Comparison of ENCODE assay signal across 19 cellular contexts in genomic region chr17:22300731-22301352, GRCh38.
"Had no signal": no experiment of that assay in that cellular context is flagged by ENCODE, and none has a peak within 500 bp of the region (broad histone marks: within the 10 kb centered on the region; RNA-seq: fewer than 3 reads in every experiment).

No MANE protein-coding gene starts in this region.

- H3K4me2 ChIP-seq: KMS-11, PC-9 had no signal

- ATAC-seq: activated T-cell treated with anti-CD3 and anti-CD28 coated beads, Interleukin-2, amount 50 U/mL, for 4 hours; T-cell had no signal

- H3K27ac ChIP-seq: KMS-11, PC-9, VCaP had no signal

- H2AFZ ChIP-seq: PC-9 had no signal

- DNase-seq: activated CD4-positive, alpha-beta memory T cell treated with anti-CD3 and anti-CD28 coated beads for 36 hours; activated CD4-positive, alpha-beta T cell treated with anti-CD3 and anti-CD28 coated beads, Interleukin-2, amount 10 ng/mL, durations not matched to agents 7 days and 5 days; activated CD4-positive, CD25-positive, alpha-beta regulatory T cell; activated CD8-positive, alpha-beta memory T cell treated with anti-CD3 and anti-CD28 coated beads for 24 hours; activated gamma-delta T cell; activated naive CD4-positive, alpha-beta T cell treated with anti-CD3 and anti-CD28 coated beads for 36 hours; activated T-cell treated with anti-CD3 and anti-CD28 coated beads, Interleukin-2, amount 50 U/mL, for 4 hours; amygdala; NCI-H1092; NCI-H2029 treated with DMSO at 0.1 percent for 48 hours; NCI-H2171; NCI-H2227 treated with DMSO at 0.1 percent for 48 hours; NCI-H526; PC-9; SHP77 treated with DMSO at 0.1 percent for 48 hours; T-cell had no signal

- H3K4me3 ChIP-seq: PC-9 had no signal

- FAIRE-seq: astrocyte had no signal

- H3K9ac ChIP-seq: KMS-11 had no signal
